In genomic region chr3:17555525-17555924, GRCh38 we compare ENCODE assay signal across 22 cellular contexts.
DNase-seq lines count a peak whose midpoint lies in the region; ATAC-seq, FAIRE-seq and TF ChIP-seq lines count a peak whose summit lies in the region.
"Had no signal": no experiment of that assay in that cellular context is flagged by ENCODE, and none has a peak within 500 bp of the region (broad histone marks: within the 10 kb centered on the region; RNA-seq: fewer than 3 reads in every experiment).

No MANE protein-coding gene starts in this region.

- H3K4me3 Mint-ChIP-seq in Caco-2 (ENCODE audit: unreplicated experiment): no peak overlapping the region
- H3K4me3 Mint-ChIP-seq: CD14-positive monocyte; CD4-positive, alpha-beta memory T cell; HFFc6; IgD-negative memory B cell had no signal

- no peak for TF ChIP-seq EP300 in K562 (IDR thresholded peaks at IDR 0.05; ENCODE audit: low read length)

- TF ChIP-seq CTCF in Caco-2 (IDR thresholded peaks at IDR 0.05; ENCODE audit: insufficient read depth in 1 of 2, low read depth in 1 of 2, low read length in 1 of 2, severe bottlenecking in 1 of 2, unreplicated experiment in 1 of 2) (no peak), K562 (IDR thresholded peaks at IDR 0.05 in 2 of 3, conservative IDR thresholded peaks at IDR 0.05 in 1 of 3; ENCODE audit: insufficient read depth in 2 of 3, low read depth in 1 of 3, low read length in 3 of 3) (no peak), WERI-Rb-1 (IDR thresholded peaks at IDR 0.05; ENCODE audit: low read depth, low read length) (no peak)

- TF ChIP-seq RAD21 in K562 (CRISPR knock-in tag; conservative IDR thresholded peaks at IDR 0.05 in 1 of 2, IDR thresholded peaks at IDR 0.05 in 1 of 2): no peak

- H3K36me3 ChIP-seq in Caco-2 (ENCODE audit: control insufficient read depth, insufficient read depth, low read length): no peaks in the 10 kb centered on the region
- no peaks in the 10 kb centered on the region for H3K36me3 ChIP-seq in HUES48 (ENCODE audit: control insufficient read depth, insufficient read depth, low read length)
- H3K36me3 ChIP-seq in K562 (ENCODE audit: control insufficient read depth, insufficient read depth, low read length): no peaks in the 10 kb centered on the region
- H3K36me3 ChIP-seq in mesodermal cell (ENCODE audit: control insufficient read depth, insufficient read depth, low read length): no peaks in the 10 kb centered on the region
- no peaks in the 10 kb centered on the region for H3K36me3 ChIP-seq in WERI-Rb-1

- WGBS in K562 (ENCODE audit: insufficient coverage, low coverage, missing lambda C conversion rate): 67% methylated on average over 2 of the region's 2 CpGs
- WGBS in mesodermal cell (ENCODE audit: insufficient coverage in 2 of 2), 2 experiments: 78% methylated on average over 2 of the region's 2 CpGs; no CpG with 5 or more reads in 1 of the 2 experiments

- TF ChIP-seq POLR2A in K562 (conservative IDR thresholded peaks at IDR 0.05) (no peak), GM12891 (IDR thresholded peaks at IDR 0.05; ENCODE audit: low read depth, low read length) (no peak)

- FAIRE-seq in K562 (lab: Jason Lieb, UNC) (no peak), GM12891 (lab: Jason Lieb, UNC) (no peak)
- FAIRE-seq: GM12892, GM18507 had no signal

- no peak overlapping the region for H3K4me2 ChIP-seq in K562 (ENCODE audit: insufficient read depth, low read length)
- H3K4me2 ChIP-seq: BLaER1 had no signal

- H3K4me3 ChIP-seq in Caco-2 (ENCODE audit: low read depth, low read length) (no peak overlapping the region), HUES48 (ENCODE audit: low read depth, low read length) (no peak overlapping the region), K562 (no peak overlapping the region), mesodermal cell (ENCODE audit: extremely low read depth, insufficient read depth, low read length, poor library complexity, severe bottlenecking) (no peak overlapping the region), WERI-Rb-1 (ENCODE audit: low read depth, low read length) (no peak overlapping the region)
- H3K4me3 ChIP-seq: BLaER1 had no signal

- intact Hi-C loops in Caco-2 (cut with micrococcal nuclease; ENCODE audit: unreplicated experiment) (no loop called here), K562 (cut with micrococcal nuclease) (no loop called here)

- H3K9me3 Mint-ChIP-seq in Caco-2 (ENCODE audit: unreplicated experiment): no peaks in the 10 kb centered on the region
- H3K9me3 Mint-ChIP-seq: HFFc6 had no signal

- POLR2A ChIA-PET in Caco-2 (lab: Charles Lee): no interaction called here
- POLR2A ChIA-PET in K562 (lab: Yijun Ruan, JAX): no interaction called here

- H3K27ac ChIP-seq in HUES48 (ENCODE audit: low read depth, low read length) (peak overlapping the region; percentile 11), K562 (ENCODE audit: extremely low read depth, low read depth, low read length) (no peak overlapping the region), mesodermal cell (ENCODE audit: low read depth, low read length, severe bottlenecking) (peak overlapping the region; percentile 46), WERI-Rb-1 (no peak overlapping the region)
- H3K27ac ChIP-seq: BLaER1, HL-60 had no signal

- no peaks in the 10 kb centered on the region for H3K27me3 Mint-ChIP-seq in Caco-2 (ENCODE audit: insufficient read depth, unreplicated experiment)
- H3K27me3 Mint-ChIP-seq: CD4-positive, alpha-beta memory T cell; IgD-negative memory B cell had no signal

- H3K27me3 ChIP-seq in Caco-2 (replicated peaks; ENCODE audit: control insufficient read depth, insufficient read depth, low read length) (no peaks in the 10 kb centered on the region), HUES48 (ENCODE audit: control insufficient read depth, insufficient read depth, low read length) (no peaks in the 10 kb centered on the region), K562 (ENCODE audit: control insufficient read depth in 2 of 2, insufficient read depth in 2 of 2, low read length in 2 of 2) (no peaks in the 10 kb centered on the region), WERI-Rb-1 (ENCODE audit: insufficient read depth, low read depth, severe bottlenecking) (no peaks in the 10 kb centered on the region)
- H3K27me3 ChIP-seq: BLaER1 had no signal

- H3K9me3 ChIP-seq in Caco-2 (no peaks in the 10 kb centered on the region; the same call in 1 of the 2 replicates), HUES48 (ENCODE audit: control insufficient read depth, insufficient read depth, low read length) (no peaks in the 10 kb centered on the region), K562 (replicated peaks; ENCODE audit: control insufficient read depth, insufficient read depth, low read depth, low read length) (no peaks in the 10 kb centered on the region), mesodermal cell (ENCODE audit: control insufficient read depth, low read length) (no peaks in the 10 kb centered on the region), WERI-Rb-1 (ENCODE audit: severe bottlenecking) (no peaks in the 10 kb centered on the region)
- H3K9me3 ChIP-seq: BLaER1 had no signal

- no peaks in the 10 kb centered on the region for H4K20me1 ChIP-seq in K562 (replicated peaks; ENCODE audit: control insufficient read depth, insufficient read depth, low read length)
- H4K20me1 ChIP-seq: BLaER1 had no signal

- BruUV-seq in Caco-2 (replicated peaks; lab: Mats Ljungman, UMichigan): no TSS peak
- BruUV-seq in K562 (replicated peaks; lab: Mats Ljungman, UMichigan): no TSS peak

- H3K4me1 Mint-ChIP-seq in Caco-2 (ENCODE audit: low read depth, unreplicated experiment): peaks cover 13% of the 10 kb centered on the region
- H3K4me1 Mint-ChIP-seq: CD14-positive monocyte had no signal

- in situ Hi-C loops in K562 (cut with MboI): no loop called here

- no peaks in the 10 kb centered on the region for H3K9me1 ChIP-seq in K562 (ENCODE audit: control insufficient read depth, insufficient read depth, low read length)

- H2AFZ ChIP-seq in K562 (ENCODE audit: low read depth, low read length): no peak overlapping the region

- no peaks in the 10 kb centered on the region for H3K79me2 ChIP-seq in K562 (ENCODE audit: control insufficient read depth, insufficient read depth, low read length)

- DNase-seq in Caco-2: peak in 1 of 2 experiments; percentile 44
- DNase-seq in K562 (ENCODE audit: extremely low read depth in 1 of 4, low spot score in 3 of 4): no peak
- no peak for DNase-seq in GM12891 (ENCODE audit: insufficient read length, low spot score)
- DNase-seq in WERI-Rb-1: no peak
- no peak for DNase-seq in NCI-H345 (lab: John Stamatoyannopoulos, UW)
- DNase-seq in stimulated activated naive CD4-positive, alpha-beta T cell (lab: John Stamatoyannopoulos, UW): no peak
- DNase-seq: 8988T; Calu3; CD4-positive, alpha-beta memory T cell; DMS79 treated with DMSO at 0.1 percent for 48 hours; GOT3; H7; HFFc6 had no signal

- CTCF ChIA-PET in Caco-2 (lab: Charles Lee): no interaction called here
- CTCF ChIA-PET in K562 (lab: Yijun Ruan, JAX; ENCODE audit: low intra/inter-chr PET ratio): no interaction called here

- H3K4me1 ChIP-seq in Caco-2 (peaks cover 32% of the 10 kb centered on the region), HUES48 (ENCODE audit: control insufficient read depth, insufficient read depth, low read length) (peaks cover 42% of the 10 kb centered on the region), K562 (replicated peaks in 1 of 2; ENCODE audit: control insufficient read depth in 2 of 2, insufficient read depth in 2 of 2, low read length in 2 of 2) (no peaks in the 10 kb centered on the region; a peak in 1 of 5 replicates), mesodermal cell (ENCODE audit: control insufficient read depth, insufficient read depth, low read length, poor library complexity, severe bottlenecking) (no peaks in the 10 kb centered on the region)
- H3K4me1 ChIP-seq: BLaER1 had no signal

- H3K27ac Mint-ChIP-seq in Caco-2 (ENCODE audit: unreplicated experiment): peak overlapping the region; percentile 73
- H3K27ac Mint-ChIP-seq: CD14-positive monocyte; CD4-positive, alpha-beta memory T cell; HFFc6; IgD-negative memory B cell had no signal

- peaks cover 8% of the 10 kb centered on the region for H3K36me3 Mint-ChIP-seq in Caco-2 (ENCODE audit: insufficient read depth, unreplicated experiment)

- no peak overlapping the region for H3K9ac ChIP-seq in HUES48 (ENCODE audit: low read depth, low read length)
- no peak overlapping the region for H3K9ac ChIP-seq in K562 (ENCODE audit: insufficient read depth in 1 of 2, low read depth in 2 of 2, low read length in 2 of 2)
- H3K9ac ChIP-seq: BLaER1 had no signal

- ATAC-seq in K562: no peak
- ATAC-seq: HCT116 had no signal

TF ChIP-seq in K562, 482 proteins besides CTCF, POLR2A, EP300 and RAD21:
- peak; percentile 25; the same call in 1 of the 2 replicates for TF ChIP-seq TFE3 (CRISPR knock-in tag; IDR thresholded peaks at IDR 0.05)
- no peak for TF ChIP-seq FIP1L1 (IDR thresholded peaks at IDR 0.05; ENCODE audit: low read depth, low read length, poor library complexity, severe bottlenecking)

TF ChIP-seq in GM12891, 5 proteins besides CTCF, POLR2A, EP300 and RAD21:
- TF ChIP-seq SPI1 (IDR thresholded peaks at IDR 0.05; ENCODE audit: low read depth, low read length): no peak
- no peak for TF ChIP-seq TAF1 (IDR thresholded peaks at IDR 0.05; ENCODE audit: low read depth, low read length)
- TF ChIP-seq PAX5 (IDR thresholded peaks at IDR 0.05; ENCODE audit: insufficient read depth, low read length, severe bottlenecking): no peak
- no peak for TF ChIP-seq POU2F2 (IDR thresholded peaks at IDR 0.05; ENCODE audit: low read depth, low read length)
- no peak for TF ChIP-seq POLR2AphosphoS5 (IDR thresholded peaks at IDR 0.05; ENCODE audit: low read depth, low read length)

Comparison
In these comparisons a context has a peak if more than half of its experiments do, and no peak if none do; other contexts are left out.
1. H3K27ac ChIP-seq: peak in HUES48 (single experiment) and mesodermal cell (single experiment); none in K562 (single experiment) and WERI-Rb-1 (single experiment).